ENCODE assay signal across 2 cellular contexts in genomic region chr2:38533757-38534545, GRCh38.
TF ChIP-seq lines count a peak whose summit lies in the region.

No MANE protein-coding gene starts in this region.

TF ChIP-seq in GM12878, 131 proteins besides CTCF, POLR2A, EP300 and RAD21 (continued from another document):
- TF ChIP-seq TCF7 (IDR thresholded peaks at IDR 0.05; ENCODE audit: borderline replicate concordance) (no peak), MEF2B (IDR thresholded peaks at IDR 0.05; ENCODE audit: partially characterized antibody, poor library complexity, severe bottlenecking) (no peak), YBX1 (IDR thresholded peaks at IDR 0.05) (no peak), EGR1 (IDR thresholded peaks at IDR 0.05; ENCODE audit: borderline replicate concordance in 1 of 2, low read depth in 2 of 2, low read length in 2 of 2) (no peak), NR2F1 (conservative IDR thresholded peaks at IDR 0.05) (no peak)

TF ChIP-seq in GM23338, 12 proteins besides CTCF, POLR2A, EP300 and RAD21 (continued from another document):
- TF ChIP-seq ZNF462 (CRISPR knock-in tag; IDR thresholded peaks at IDR 0.05) = no peak
TF ChIP-seq in GM23338: peak in this region for 0.
